In genomic region chr1:20187813-20188454, GRCh38 we compare ENCODE assay signal across 15 cellular contexts. TPM values are rescaled to one million over a fixed set of nuclear protein-coding genes. Genes with fewer than 3 reads are reported as not detected.
A peak's percentile ranks its signal among the peaks of the same experiment; 100 is the strongest.
DNase-seq lines count a peak whose midpoint lies in the region; ATAC-seq and TF ChIP-seq lines count a peak whose summit lies in the region.
"Had no signal": no experiment of that assay in that cellular context is flagged by ENCODE, and none has a peak within 500 bp of the region (broad histone marks: within the 10 kb centered on the region; RNA-seq: fewer than 3 reads in every experiment).

No MANE protein-coding gene starts in this region.

- TF ChIP-seq CTCF in Loucy (conservative IDR thresholded peaks at IDR 0.05; ENCODE audit: low read length), result no peak
- no peak for TF ChIP-seq CTCF in nephron (IDR thresholded peaks at IDR 0.05; ENCODE audit: unreplicated experiment in 3 of 3)
- TF ChIP-seq CTCF in GM20000 (IDR thresholded peaks at IDR 0.05; ENCODE audit: extremely low read depth, missing control alignments), result no peak

- CTCF ChIA-PET in CD8-positive, alpha-beta memory T cell (lab: Charles Lee), result no interaction called here

- no peaks in the 10 kb centered on the region for H3K36me3 ChIP-seq in CD8-positive, alpha-beta memory T cell (ENCODE audit: insufficient read depth, low read length)
- no peaks in the 10 kb centered on the region for H3K36me3 ChIP-seq in Loucy (ENCODE audit: insufficient read depth, low read length)
- H3K36me3 ChIP-seq: vagina had no signal

- H3K27ac Mint-ChIP-seq in CD8-positive, alpha-beta memory T cell, result peak overlapping the region in 5 of 8 donors; percentile 4 to 92 (median 67)
- peak overlapping the region; percentile 17 for H3K27ac Mint-ChIP-seq in activated naive CD8-positive, alpha-beta T cell treated with anti-CD3 and anti-CD28 coated beads, Interleukin-2, amount 10 ng/mL, durations not matched to agents 7 days and 5 days
- H3K27ac Mint-ChIP-seq in nephron, result peak overlapping the region in 2 of 3 experiments; percentile 46 to 69
- H3K27ac Mint-ChIP-seq: activated B cell treated with CpG ODN at 0.5 μM for 24 hours had no signal

- peaks cover 7 to 25% of the 10 kb centered on the region in 2 donors for H3K27me3 Mint-ChIP-seq in CD8-positive, alpha-beta memory T cell
- peaks cover 38% of the 10 kb centered on the region for H3K27me3 Mint-ChIP-seq in activated naive CD8-positive, alpha-beta T cell treated with anti-CD3 and anti-CD28 coated beads, Interleukin-2, amount 10 ng/mL, durations not matched to agents 7 days and 5 days
- H3K27me3 Mint-ChIP-seq in nephron (ENCODE audit: low read depth), result peaks cover 24% of the 10 kb centered on the region

- no peak for ATAC-seq in activated naive CD8-positive, alpha-beta T cell treated with anti-CD3 and anti-CD28 coated beads, Interleukin-2, amount 10 ng/mL, durations not matched to agents 7 days and 5 days (ENCODE audit: low read depth)
- ATAC-seq in HG03354 (IDR thresholded peaks at IDR 0.05; ENCODE audit: poor library complexity, severe bottlenecking, unreplicated experiment), result no peak

- H3K9me2 ChIP-seq in Loucy (replicated peaks; ENCODE audit: low read depth, low read length), result no peaks in the 10 kb centered on the region

- H3K9me3 ChIP-seq in CD8-positive, alpha-beta memory T cell (ENCODE audit: low read length), result no peaks in the 10 kb centered on the region
- no peaks in the 10 kb centered on the region for H3K9me3 ChIP-seq in Loucy (ENCODE audit: insufficient read depth, low read depth, low read length)
- H3K9me3 ChIP-seq: vagina had no signal

- H3K79me2 ChIP-seq in Loucy (ENCODE audit: insufficient read depth, low read length), result no peaks in the 10 kb centered on the region

- H3K36me3 Mint-ChIP-seq in CD8-positive, alpha-beta memory T cell, result no peaks in the 10 kb centered on the region
- peaks cover 2% of the 10 kb centered on the region for H3K36me3 Mint-ChIP-seq in activated naive CD8-positive, alpha-beta T cell treated with anti-CD3 and anti-CD28 coated beads, Interleukin-2, amount 10 ng/mL, durations not matched to agents 7 days and 5 days
- no peaks in the 10 kb centered on the region for H3K36me3 Mint-ChIP-seq in nephron (ENCODE audit: low read depth)

- H3K9me3 Mint-ChIP-seq in CD8-positive, alpha-beta memory T cell, result no peaks in the 10 kb centered on the region
- no peaks in the 10 kb centered on the region for H3K9me3 Mint-ChIP-seq in activated naive CD8-positive, alpha-beta T cell treated with anti-CD3 and anti-CD28 coated beads, Interleukin-2, amount 10 ng/mL, durations not matched to agents 7 days and 5 days
- no peaks in the 10 kb centered on the region for H3K9me3 Mint-ChIP-seq in nephron
- H3K9me3 Mint-ChIP-seq: activated B cell treated with CpG ODN at 0.5 μM for 24 hours had no signal

- H3K4me2 ChIP-seq in Loucy (ENCODE audit: low read depth, low read length, poor library complexity, severe bottlenecking), result peak overlapping the region; percentile 99

- H4K20me1 ChIP-seq in Loucy (ENCODE audit: insufficient read depth, low read length, poor library complexity, severe bottlenecking), result no peaks in the 10 kb centered on the region

- H3K4me3 ChIP-seq in CD8-positive, alpha-beta memory T cell (ENCODE audit: low read length), result no peak overlapping the region
- H3K4me3 ChIP-seq in Loucy (ENCODE audit: low read length, poor library complexity, severe bottlenecking), result peak overlapping the region; percentile 3
- H3K4me3 ChIP-seq: vagina had no signal

- no peaks in the 10 kb centered on the region for H3F3A ChIP-seq in Loucy (ENCODE audit: low read depth)

- H3K27ac ChIP-seq in CD8-positive, alpha-beta memory T cell (ENCODE audit: low read depth, low read length), result peak overlapping the region; percentile 86
- H3K27ac ChIP-seq: vagina had no signal

- POLR2A ChIA-PET in CD8-positive, alpha-beta memory T cell (lab: Charles Lee), result no interaction called here
- POLR2A ChIA-PET in activated naive CD8-positive, alpha-beta T cell treated with anti-CD3 and anti-CD28 coated beads, Interleukin-2, amount 10 ng/mL, durations not matched to agents 7 days and 5 days (lab: Charles Lee), result no interaction called here

- H3K4me3 Mint-ChIP-seq in CD8-positive, alpha-beta memory T cell, result peak overlapping the region in 6 of 7 donors; percentile 3 to 90 (median 24)
- H3K4me3 Mint-ChIP-seq in activated naive CD8-positive, alpha-beta T cell treated with anti-CD3 and anti-CD28 coated beads, Interleukin-2, amount 10 ng/mL, durations not matched to agents 7 days and 5 days, result no peak overlapping the region
- H3K4me3 Mint-ChIP-seq in nephron, result peak overlapping the region in 1 of 3 experiments; percentile 6
- H3K4me3 Mint-ChIP-seq: activated B cell treated with CpG ODN at 0.5 μM for 24 hours had no signal

- peaks cover 40 to 50% (median 46%) of the 10 kb centered on the region in 3 donors for H3K4me1 Mint-ChIP-seq in CD8-positive, alpha-beta memory T cell
- peaks cover 43% of the 10 kb centered on the region for H3K4me1 Mint-ChIP-seq in activated naive CD8-positive, alpha-beta T cell treated with anti-CD3 and anti-CD28 coated beads, Interleukin-2, amount 10 ng/mL, durations not matched to agents 7 days and 5 days
- H3K4me1 Mint-ChIP-seq in nephron, result peaks cover 60% of the 10 kb centered on the region

- H3K4me1 ChIP-seq in CD8-positive, alpha-beta memory T cell (ENCODE audit: insufficient read depth, low read length), result peaks cover 40% of the 10 kb centered on the region
- peaks cover 42% of the 10 kb centered on the region for H3K4me1 ChIP-seq in Loucy (ENCODE audit: insufficient read depth, low read length, poor library complexity, severe bottlenecking)

- H2AFZ ChIP-seq in Loucy (ENCODE audit: low read length), result no peak overlapping the region

- H3K27me3 ChIP-seq in CD8-positive, alpha-beta memory T cell (ENCODE audit: insufficient read depth, low read length, poor library complexity, severe bottlenecking), result no peaks in the 10 kb centered on the region
- H3K27me3 ChIP-seq in Loucy (ENCODE audit: insufficient read depth, low read length, poor library complexity, severe bottlenecking), result no peaks in the 10 kb centered on the region
- H3K27me3 ChIP-seq: vagina had no signal

- DNase-seq in CD8-positive, alpha-beta memory T cell, result no peak
- no peak for DNase-seq in activated naive CD8-positive, alpha-beta T cell treated with anti-CD3 and anti-CD28 coated beads, Interleukin-2, amount 10 ng/mL, durations not matched to agents 7 days and 5 days
- no peak for DNase-seq in NCI-H2227 (lab: John Stamatoyannopoulos, UW; ENCODE audit: unreplicated experiment)
- no peak for DNase-seq in GM20000 (ENCODE audit: low spot score)
- DNase-seq: activated B cell treated with CpG ODN at 0.5 μM for 24 hours; effector CD8-positive, alpha-beta T cell; foreskin melanocyte; mesendoderm; NCI-H226 had no signal

- no peak overlapping the region for H3K9ac ChIP-seq in Loucy (ENCODE audit: low read depth, low read length, poor library complexity, severe bottlenecking)

RNA-seq across cellular contexts. Expression of gene PLA2G2C, which starts 1.6 kb away (rescaled TPM):
- total RNA-seq in CD8-positive, alpha-beta memory T cell, result not detected
- polyA plus RNA-seq in CD8-positive, alpha-beta memory T cell, result not detected
- total RNA-seq in activated naive CD8-positive, alpha-beta T cell treated with anti-CD3 and anti-CD28 coated beads, Interleukin-2, amount 10 ng/mL, durations not matched to agents 7 days and 5 days, result not detected
- total RNA-seq: activated B cell treated with CpG ODN at 0.5 μM for 24 hours, astrocyte, SK-MEL-5, vagina had no signal

RNA-seq across cellular contexts. Expression of gene UBXN10, which starts 2.0 kb away (rescaled TPM):
- under 1 TPM; 0.38 to 0.50 TPM for total RNA-seq in CD8-positive, alpha-beta memory T cell
- 1.4 TPM for polyA plus RNA-seq in CD8-positive, alpha-beta memory T cell
- under 1 TPM; 0.23 to 0.28 TPM for total RNA-seq in activated naive CD8-positive, alpha-beta T cell treated with anti-CD3 and anti-CD28 coated beads, Interleukin-2, amount 10 ng/mL, durations not matched to agents 7 days and 5 days

RNA-seq across cellular contexts. Expression of gene PLA2G2F, which starts 48.8 kb away (rescaled TPM):
- not detected for total RNA-seq in CD8-positive, alpha-beta memory T cell
- polyA plus RNA-seq in CD8-positive, alpha-beta memory T cell, result not detected
- total RNA-seq in activated naive CD8-positive, alpha-beta T cell treated with anti-CD3 and anti-CD28 coated beads, Interleukin-2, amount 10 ng/mL, durations not matched to agents 7 days and 5 days, result not detected
- total RNA-seq: activated B cell treated with CpG ODN at 0.5 μM for 24 hours, SK-MEL-5, vagina had no signal

Comparison
In these comparisons a context has a peak if more than half of its experiments do, and no peak if none do; other contexts are left out.
1. H3K27ac Mint-ChIP-seq: peak in every context shown above with its lines; median percentile 67 in CD8-positive, alpha-beta memory T cell; 58 in nephron; 17 in activated naive CD8-positive, alpha-beta T cell treated with anti-CD3 and anti-CD28 coated beads, Interleukin-2, amount 10 ng/mL, durations not matched to agents 7 days and 5 days.